ENCODE assay signal across 1 cellular context in the genomic region with DNA sequence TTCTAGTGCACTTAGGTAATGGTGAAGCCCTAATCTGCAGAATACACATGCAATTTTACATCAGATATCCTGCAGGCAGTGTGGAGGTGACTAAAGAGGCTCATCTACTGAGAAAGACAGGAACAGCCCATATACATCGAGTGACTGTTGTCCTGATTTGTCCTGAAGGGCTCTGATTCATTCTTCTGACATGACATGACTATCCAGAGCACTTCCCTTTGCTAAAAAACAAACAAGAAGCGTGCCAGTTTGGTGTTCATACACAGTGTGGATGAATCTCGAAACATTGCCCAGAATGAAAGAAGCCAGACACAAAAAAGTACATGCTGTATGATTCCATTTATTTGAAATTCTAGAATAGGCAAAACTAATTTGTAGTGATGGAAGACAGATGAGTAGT.
TF ChIP-seq lines count a peak whose summit lies in the region.

No MANE protein-coding gene starts in this region.

TF ChIP-seq in WTC11, 78 proteins besides CTCF, POLR2A, EP300 and RAD21 (continued from another document):
- TF ChIP-seq, protein P1, sequence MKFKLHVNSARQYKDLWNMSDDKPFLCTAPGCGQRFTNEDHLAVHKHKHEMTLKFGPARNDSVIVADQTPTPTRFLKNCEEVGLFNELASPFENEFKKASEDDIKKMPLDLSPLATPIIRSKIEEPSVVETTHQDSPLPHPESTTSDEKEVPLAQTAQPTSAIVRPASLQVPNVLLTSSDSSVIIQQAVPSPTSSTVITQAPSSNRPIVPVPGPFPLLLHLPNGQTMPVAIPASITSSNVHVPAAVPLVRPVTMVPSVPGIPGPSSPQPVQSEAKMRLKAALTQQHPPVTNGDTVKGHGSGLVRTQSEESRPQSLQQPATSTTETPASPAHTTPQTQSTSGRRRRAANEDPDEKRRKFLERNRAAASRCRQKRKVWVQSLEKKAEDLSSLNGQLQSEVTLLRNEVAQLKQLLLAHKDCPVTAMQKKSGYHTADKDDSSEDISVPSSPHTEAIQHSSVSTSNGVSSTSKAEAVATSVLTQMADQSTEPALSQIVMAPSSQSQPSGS (CRISPR knock-in tag; IDR thresholded peaks at IDR 0.05; ENCODE audit: borderline replicate concordance, low read depth): no peak
- TF ChIP-seq, protein P2, sequence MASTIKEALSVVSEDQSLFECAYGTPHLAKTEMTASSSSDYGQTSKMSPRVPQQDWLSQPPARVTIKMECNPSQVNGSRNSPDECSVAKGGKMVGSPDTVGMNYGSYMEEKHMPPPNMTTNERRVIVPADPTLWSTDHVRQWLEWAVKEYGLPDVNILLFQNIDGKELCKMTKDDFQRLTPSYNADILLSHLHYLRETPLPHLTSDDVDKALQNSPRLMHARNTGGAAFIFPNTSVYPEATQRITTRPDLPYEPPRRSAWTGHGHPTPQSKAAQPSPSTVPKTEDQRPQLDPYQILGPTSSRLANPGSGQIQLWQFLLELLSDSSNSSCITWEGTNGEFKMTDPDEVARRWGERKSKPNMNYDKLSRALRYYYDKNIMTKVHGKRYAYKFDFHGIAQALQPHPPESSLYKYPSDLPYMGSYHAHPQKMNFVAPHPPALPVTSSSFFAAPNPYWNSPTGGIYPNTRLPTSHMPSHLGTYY (CRISPR knock-in tag; IDR thresholded peaks at IDR 0.05): no peak
- TF ChIP-seq ATF1 (CRISPR knock-in tag; IDR thresholded peaks at IDR 0.05) (no peak), RELA (CRISPR knock-in tag; IDR thresholded peaks at IDR 0.05; ENCODE audit: borderline replicate concordance) (no peak), KAT7 (CRISPR knock-in tag; IDR thresholded peaks at IDR 0.05; ENCODE audit: borderline replicate concordance) (no peak)
- TF ChIP-seq, protein P3, sequence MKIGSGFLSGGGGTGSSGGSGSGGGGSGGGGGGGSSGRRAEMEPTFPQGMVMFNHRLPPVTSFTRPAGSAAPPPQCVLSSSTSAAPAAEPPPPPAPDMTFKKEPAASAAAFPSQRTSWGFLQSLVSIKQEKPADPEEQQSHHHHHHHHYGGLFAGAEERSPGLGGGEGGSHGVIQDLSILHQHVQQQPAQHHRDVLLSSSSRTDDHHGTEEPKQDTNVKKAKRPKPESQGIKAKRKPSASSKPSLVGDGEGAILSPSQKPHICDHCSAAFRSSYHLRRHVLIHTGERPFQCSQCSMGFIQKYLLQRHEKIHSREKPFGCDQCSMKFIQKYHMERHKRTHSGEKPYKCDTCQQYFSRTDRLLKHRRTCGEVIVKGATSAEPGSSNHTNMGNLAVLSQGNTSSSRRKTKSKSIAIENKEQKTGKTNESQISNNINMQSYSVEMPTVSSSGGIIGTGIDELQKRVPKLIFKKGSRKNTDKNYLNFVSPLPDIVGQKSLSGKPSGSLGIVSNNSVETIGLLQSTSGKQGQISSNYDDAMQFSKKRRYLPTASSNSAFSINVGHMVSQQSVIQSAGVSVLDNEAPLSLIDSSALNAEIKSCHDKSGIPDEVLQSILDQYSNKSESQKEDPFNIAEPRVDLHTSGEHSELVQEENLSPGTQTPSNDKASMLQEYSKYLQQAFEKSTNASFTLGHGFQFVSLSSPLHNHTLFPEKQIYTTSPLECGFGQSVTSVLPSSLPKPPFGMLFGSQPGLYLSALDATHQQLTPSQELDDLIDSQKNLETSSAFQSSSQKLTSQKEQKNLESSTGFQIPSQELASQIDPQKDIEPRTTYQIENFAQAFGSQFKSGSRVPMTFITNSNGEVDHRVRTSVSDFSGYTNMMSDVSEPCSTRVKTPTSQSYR (CRISPR knock-in tag; IDR thresholded peaks at IDR 0.05): no peak
- TF ChIP-seq, protein P4, sequence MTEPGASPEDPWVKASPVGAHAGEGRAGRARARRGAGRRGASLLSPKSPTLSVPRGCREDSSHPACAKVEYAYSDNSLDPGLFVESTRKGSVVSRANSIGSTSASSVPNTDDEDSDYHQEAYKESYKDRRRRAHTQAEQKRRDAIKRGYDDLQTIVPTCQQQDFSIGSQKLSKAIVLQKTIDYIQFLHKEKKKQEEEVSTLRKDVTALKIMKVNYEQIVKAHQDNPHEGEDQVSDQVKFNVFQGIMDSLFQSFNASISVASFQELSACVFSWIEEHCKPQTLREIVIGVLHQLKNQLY (CRISPR knock-in tag; IDR thresholded peaks at IDR 0.05): no peak
